9 cellular contexts compared by ENCODE assay signal in the genomic region with DNA sequence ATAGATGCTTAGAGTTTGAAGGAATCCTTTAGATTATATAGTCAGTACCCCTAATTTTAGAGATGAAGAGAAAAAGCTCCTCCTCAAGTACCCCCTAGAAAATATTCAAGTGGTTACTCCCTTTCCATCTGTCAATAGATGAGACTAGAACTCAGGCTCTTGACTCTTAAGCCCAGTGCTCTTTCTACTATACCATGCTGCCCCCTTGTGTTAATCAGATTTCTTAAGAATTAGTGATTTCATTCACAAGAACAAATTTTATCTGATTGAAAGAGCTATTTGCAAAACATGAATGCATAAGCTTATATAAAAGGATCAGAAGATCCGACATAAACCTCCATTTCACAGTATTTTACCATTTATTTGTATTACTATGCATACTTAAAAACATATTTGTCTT.
DNase-seq lines count a peak whose midpoint lies in the region; ATAC-seq and TF ChIP-seq lines count a peak whose summit lies in the region.
"Had no signal": no experiment of that assay in that cellular context is flagged by ENCODE, and none has a peak within 500 bp of the region (broad histone marks: within the 10 kb centered on the region; RNA-seq: fewer than 3 reads in every experiment).

No MANE protein-coding gene starts in this region.

- no peaks in the 10 kb centered on the region for H3K27me3 ChIP-seq in Panc1 (ENCODE audit: control insufficient read depth, insufficient read depth, low read length)

- no peak for TF ChIP-seq EP300 in Ishikawa (IDR thresholded peaks at IDR 0.05; ENCODE audit: borderline replicate concordance)

- H3K4me3 Mint-ChIP-seq in activated T-helper 2 cell treated with anti-CD3 and anti-CD28 coated beads, Interferon-gamma antibody, Interleukin-2, Interleukin-4, amounts not matched to agents 10 μg/mL and 5 μg/mL and 100 μg/mL, durations not matched to agents 14 hours and 24 hours and 36 hours (ENCODE audit: low read depth) = no peak overlapping the region

- no peaks in the 10 kb centered on the region for H3K9me3 ChIP-seq in Panc1 (ENCODE audit: control insufficient read depth, insufficient read depth, low read depth, low read length)

- H3K27me3 Mint-ChIP-seq in activated T-helper 2 cell treated with anti-CD3 and anti-CD28 coated beads, Interferon-gamma antibody, Interleukin-2, Interleukin-4, amounts not matched to agents 10 μg/mL and 5 μg/mL and 100 μg/mL, durations not matched to agents 14 hours and 24 hours and 36 hours (ENCODE audit: low read depth) = no peaks in the 10 kb centered on the region

- CTCF ChIA-PET in Panc1 (lab: Charles Lee) = interaction anchor here (0.5 to 1.0 kb wide), 4 partner anchors 95 to 1198 kb away, joined by 3 to 10 read pairs (median 4); no protein-coding TSS in a partner anchor

- H3K4me3 ChIP-seq in Panc1 (ENCODE audit: low read depth in 2 of 2, low read length in 2 of 2) (no peak overlapping the region), fibroblast of the aortic adventitia (ENCODE audit: low read depth, low read length) (no peak overlapping the region)
- H3K4me3 ChIP-seq: lung had no signal

- H3K36me3 ChIP-seq in Panc1 (ENCODE audit: control insufficient read depth, insufficient read depth, low read length) = no peaks in the 10 kb centered on the region

- DNase-seq in DMS153 (lab: John Stamatoyannopoulos, UW) (peak; percentile 43), Panc1 (ENCODE audit: low read depth, low spot score) (peak; percentile 8), fibroblast of the aortic adventitia (ENCODE audit: low read depth) (peak; percentile 83), 8988T (no peak), NOMO-1 treated with dmso at 0.1 percent for 144 hours (lab: John Stamatoyannopoulos, UW; ENCODE audit: unreplicated experiment) (no peak)
- DNase-seq in stimulated activated naive CD4-positive, alpha-beta T cell (lab: John Stamatoyannopoulos, UW) = no peak
- DNase-seq in activated T-helper 2 cell treated with anti-CD3 and anti-CD28 coated beads, Interferon-gamma antibody, Interleukin-2, Interleukin-4, amounts not matched to agents 10 μg/mL and 5 μg/mL and 100 μg/mL, durations not matched to agents 14 hours and 24 hours and 36 hours (ENCODE audit: low spot score) = no peak

- TF ChIP-seq RAD21 in Ishikawa (IDR thresholded peaks at IDR 0.05; ENCODE audit: low read depth) = peak; percentile 63

- H3K36me3 Mint-ChIP-seq in activated T-helper 2 cell treated with anti-CD3 and anti-CD28 coated beads, Interferon-gamma antibody, Interleukin-2, Interleukin-4, amounts not matched to agents 10 μg/mL and 5 μg/mL and 100 μg/mL, durations not matched to agents 14 hours and 24 hours and 36 hours (ENCODE audit: low read depth) = no peaks in the 10 kb centered on the region

- no peak for ATAC-seq in Panc1

- TF ChIP-seq CTCF in Panc1 (IDR thresholded peaks at IDR 0.05) = peak; percentile 54; the same call in 1 of the 2 replicates
- TF ChIP-seq CTCF in fibroblast of the aortic adventitia (IDR thresholded peaks at IDR 0.05; ENCODE audit: insufficient read depth, low read length) = peak; percentile 40

- no peaks in the 10 kb centered on the region for H3K9me3 Mint-ChIP-seq in activated T-helper 2 cell treated with anti-CD3 and anti-CD28 coated beads, Interferon-gamma antibody, Interleukin-2, Interleukin-4, amounts not matched to agents 10 μg/mL and 5 μg/mL and 100 μg/mL, durations not matched to agents 14 hours and 24 hours and 36 hours

- no peaks in the 10 kb centered on the region for H3K4me1 ChIP-seq in Panc1 (ENCODE audit: control insufficient read depth, insufficient read depth, low read length)

- H3K27ac ChIP-seq in Panc1 (ENCODE audit: low read length) = no peak overlapping the region

- no peak overlapping the region for H3K27ac Mint-ChIP-seq in activated T-helper 2 cell treated with anti-CD3 and anti-CD28 coated beads, Interferon-gamma antibody, Interleukin-2, Interleukin-4, amounts not matched to agents 10 μg/mL and 5 μg/mL and 100 μg/mL, durations not matched to agents 14 hours and 24 hours and 36 hours

- BruUV-seq in Panc1 (replicated peaks; lab: Mats Ljungman, UMichigan) = no TSS peak

- intact Hi-C loops in Panc1 (cut with micrococcal nuclease; ENCODE audit: unreplicated experiment) = loop anchor here (10.0 kb wide), 1 partner anchor 1766 kb away; no protein-coding TSS in a partner anchor
- intact Hi-C loops in activated T-helper 2 cell treated with anti-CD3 and anti-CD28 coated beads, Interferon-gamma antibody, Interleukin-2, Interleukin-4, amounts not matched to agents 10 μg/mL and 5 μg/mL and 100 μg/mL, durations not matched to agents 14 hours and 24 hours and 36 hours (cut with micrococcal nuclease) = no loop called here

- in situ Hi-C loops in Panc1 (cut with HindIII; ENCODE audit: low pct_unique_long_range_greater_than_20kb, low sequenced_read_pairs) = no loop called here

- POLR2A ChIA-PET in Panc1 (lab: Charles Lee) = no interaction called here

- H3K4me1 Mint-ChIP-seq in activated T-helper 2 cell treated with anti-CD3 and anti-CD28 coated beads, Interferon-gamma antibody, Interleukin-2, Interleukin-4, amounts not matched to agents 10 μg/mL and 5 μg/mL and 100 μg/mL, durations not matched to agents 14 hours and 24 hours and 36 hours (ENCODE audit: low read depth) = no peaks in the 10 kb centered on the region

TF ChIP-seq in Ishikawa, 13 proteins besides CTCF, POLR2A, EP300 and RAD21:
- TF ChIP-seq CREB1 (IDR thresholded peaks at IDR 0.05; ENCODE audit: low read depth) (no peak), NFIC (IDR thresholded peaks at IDR 0.05) (no peak), FOXM1 (IDR thresholded peaks at IDR 0.05; ENCODE audit: borderline replicate concordance, low read depth) (no peak), CEBPB (IDR thresholded peaks at IDR 0.05) (no peak)
- TF ChIP-seq, protein P1, sequence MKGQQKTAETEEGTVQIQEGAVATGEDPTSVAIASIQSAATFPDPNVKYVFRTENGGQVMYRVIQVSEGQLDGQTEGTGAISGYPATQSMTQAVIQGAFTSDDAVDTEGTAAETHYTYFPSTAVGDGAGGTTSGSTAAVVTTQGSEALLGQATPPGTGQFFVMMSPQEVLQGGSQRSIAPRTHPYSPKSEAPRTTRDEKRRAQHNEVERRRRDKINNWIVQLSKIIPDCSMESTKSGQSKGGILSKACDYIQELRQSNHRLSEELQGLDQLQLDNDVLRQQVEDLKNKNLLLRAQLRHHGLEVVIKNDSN (IDR thresholded peaks at IDR 0.05) = no peak
TF ChIP-seq in Ishikawa: peak in this region for 0.

Comparison
In these comparisons a context has a peak if more than half of its experiments do, and no peak if none do; other contexts are left out.
1. DNase-seq: peak in DMS153 (single experiment), Panc1 (single experiment) and fibroblast of the aortic adventitia (single experiment); none in 8988T (single experiment), NOMO-1 treated with dmso at 0.1 percent for 144 hours (single experiment), stimulated activated naive CD4-positive, alpha-beta T cell (0 of 6) and activated T-helper 2 cell treated with anti-CD3 and anti-CD28 coated beads, Interferon-gamma antibody, Interleukin-2, Interleukin-4, amounts not matched to agents 10 μg/mL and 5 μg/mL and 100 μg/mL, durations not matched to agents 14 hours and 24 hours and 36 hours (single experiment).